In the genomic region with DNA sequence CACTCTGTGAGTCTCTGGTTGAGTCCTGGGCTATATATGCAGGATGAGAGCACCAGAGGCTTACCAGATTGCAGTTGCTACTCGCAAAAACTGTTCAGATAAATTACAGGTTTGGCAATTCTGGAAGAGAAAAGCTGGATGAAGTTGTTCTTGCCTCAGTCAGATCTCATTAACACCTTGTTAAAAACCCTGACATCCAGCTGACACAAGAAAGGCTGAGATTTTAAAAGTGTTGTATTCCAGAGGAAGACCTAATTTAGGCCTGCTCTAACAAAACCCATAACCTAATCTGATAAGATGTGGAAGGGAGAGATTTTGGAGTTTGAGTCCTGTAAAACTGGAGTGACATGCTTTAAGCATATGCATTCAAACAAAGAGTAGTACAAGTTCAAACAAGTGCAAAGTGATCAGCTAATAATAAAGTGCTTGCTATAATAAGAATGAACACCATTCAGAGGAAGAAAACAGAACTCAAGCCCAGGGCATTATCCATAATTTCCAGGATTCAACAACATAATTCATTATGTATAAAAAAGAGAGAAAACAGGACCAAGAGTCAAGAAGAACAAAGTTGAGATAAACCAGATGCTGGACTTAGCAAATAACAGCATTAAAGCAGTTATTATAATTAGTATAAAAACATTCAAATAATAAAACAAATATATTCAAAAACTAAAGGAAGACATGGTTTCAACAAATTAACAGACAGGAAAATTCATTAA, we compare ENCODE assay signal across 24 cellular contexts.
DNase-seq lines count a peak whose midpoint lies in the region; ATAC-seq and TF ChIP-seq lines count a peak whose summit lies in the region.
"Had no signal": no experiment of that assay in that cellular context is flagged by ENCODE, and none has a peak within 500 bp of the region (broad histone marks: within the 10 kb centered on the region; RNA-seq: fewer than 3 reads in every experiment).

No MANE protein-coding gene starts in this region.

- H3K4me3 ChIP-seq in right cardiac atrium (ENCODE audit: low read length) (no peak overlapping the region), transverse colon (no peak overlapping the region)
- H3K4me3 ChIP-seq: coronary artery, SJSA1, smooth muscle cell, testis had no signal

- ATAC-seq in Right ventricle myocardium superior (ENCODE audit: poor library complexity), result peak; percentile 32
- no peak for ATAC-seq in right cardiac atrium
- ATAC-seq in foreskin keratinocyte, result peak; percentile 33
- ATAC-seq in HG03521 (IDR thresholded peaks at IDR 0.05; ENCODE audit: unreplicated experiment), result no peak
- ATAC-seq: activated CD4-positive, alpha-beta T cell treated with anti-CD3 and anti-CD28 coated beads for 36 hours; stimulated activated effector memory CD8-positive, alpha-beta T cell treated with anti-CD3 and anti-CD28 coated beads, Interleukin-12 subunit alpha, Interleukin-12 subunit beta, amount 100 ng/mL, for 72 hours had no signal

- no peaks in the 10 kb centered on the region for H3K36me3 ChIP-seq in transverse colon
- H3K36me3 ChIP-seq: SJSA1 had no signal

- TF ChIP-seq CTCF in foreskin keratinocyte (conservative IDR thresholded peaks at IDR 0.05) (no peak), transverse colon (IDR thresholded peaks at IDR 0.05) (no peak)

- 39% methylated on average over 1 of the region's 1 CpG for WGBS in right cardiac atrium
- WGBS in transverse colon (ENCODE audit: low coverage in 1 of 2), 2 donors, result 70% methylated on average over 1 of the region's 1 CpG; no CpG with 5 or more reads in 1 of the 2 donors

- H3K9me3 ChIP-seq in right cardiac atrium (ENCODE audit: control insufficient read depth, low read length) (no peaks in the 10 kb centered on the region), transverse colon (no peaks in the 10 kb centered on the region)
- H3K9me3 ChIP-seq: SJSA1, testis had no signal

- in situ Hi-C loops in transverse colon (cut with MboI; ENCODE audit: low pct_ligation_motif_present in 1 of 4, low pct_unique_long_range_greater_than_20kb in 1 of 4, low sequenced_read_pairs in 3 of 4), result no loop called here

- DNase-seq in Right ventricle myocardium superior (no peak), right cardiac atrium (no peak), NCI-H69 (lab: John Stamatoyannopoulos, UW) (peak; percentile 82), foreskin keratinocyte (peak in 1 of 2 donors; percentile 25), transverse colon (no peak), SKM-1 treated with dmso at 0.1 percent for 144 hours (lab: John Stamatoyannopoulos, UW; ENCODE audit: unreplicated experiment) (no peak)
- DNase-seq in activated CD4-positive, alpha-beta T cell treated with anti-CD3 and anti-CD28 coated beads, Interleukin-2, amount 50 U/mL, for 1 hour, result no peak
- DNase-seq: activated CD4-positive, alpha-beta T cell treated with anti-CD3 and anti-CD28 coated beads for 36 hours; activated CD8-positive, alpha-beta memory T cell treated with anti-CD3 and anti-CD28 coated beads for 24 hours; activated naive CD4-positive, alpha-beta T cell; activated T-cell treated with anti-CD3 and anti-CD28 coated beads, Interleukin-2, amount 50 U/mL, for 1 hour; brain microvascular endothelial cell; C1 segment of cervical spinal cord; H9; naive B cell; NCI-H1694 treated with DMSO at 0.1 percent for 48 hours; NCI-H345; nucleus accumbens; testis had no signal

- no peak for TF ChIP-seq EP300 in transverse colon (IDR thresholded peaks at IDR 0.05; ENCODE audit: low read depth)

- intact Hi-C loops in Right ventricle myocardium superior (cut with DNase I) (no loop called here), right cardiac atrium (cut with DNase I) (no loop called here), transverse colon (cut with DNase I; ENCODE audit: low total_unique reads) (no loop called here)

- H3K27me3 ChIP-seq in right cardiac atrium (ENCODE audit: control insufficient read depth, insufficient read depth) (no peaks in the 10 kb centered on the region), foreskin keratinocyte (no peaks in the 10 kb centered on the region), transverse colon (no peaks in the 10 kb centered on the region)
- H3K27me3 ChIP-seq: brain microvascular endothelial cell, SJSA1, testis had no signal

- no peak for TF ChIP-seq POLR2A in transverse colon (IDR thresholded peaks at IDR 0.05)

- no peak overlapping the region for H3K27ac ChIP-seq in right cardiac atrium (ENCODE audit: low read length)
- H3K27ac ChIP-seq in foreskin keratinocyte, result no peak overlapping the region
- peak overlapping the region in 3 of 4 donors; percentile 15 to 36 (median 27) for H3K27ac ChIP-seq in transverse colon
- H3K27ac ChIP-seq: brain microvascular endothelial cell, coronary artery, SJSA1 had no signal

- H3K4me1 ChIP-seq in right cardiac atrium (ENCODE audit: control insufficient read depth, insufficient read depth, low read length) (peaks cover 1% of the 10 kb centered on the region), foreskin keratinocyte (peaks cover 24% of the 10 kb centered on the region), transverse colon (peaks cover 0 to 37% (median 19%) of the 10 kb centered on the region in 4 donors)
- H3K4me1 ChIP-seq: testis had no signal

Comparison
In these comparisons a context has a peak if more than half of its experiments do, and no peak if none do; other contexts are left out.
1. ATAC-seq: peak in Right ventricle myocardium superior (single experiment) and foreskin keratinocyte (single experiment); none in right cardiac atrium (0 of 2) and HG03521 (single experiment).
2. H3K27ac ChIP-seq: peak in transverse colon (3 of 4); none in right cardiac atrium (single experiment) and foreskin keratinocyte (single experiment).